ENCODE assay signal across 7 cellular contexts in genomic region chr11:35077709-35078695, GRCh38.
A peak's percentile ranks its signal among the peaks of the same experiment; 100 is the strongest.
DNase-seq lines count a peak whose midpoint lies in the region; ATAC-seq, FAIRE-seq and TF ChIP-seq lines count a peak whose summit lies in the region.

No MANE protein-coding gene starts in this region.

- no peaks in the 10 kb centered on the region for H3K79me2 ChIP-seq in astrocyte (ENCODE audit: insufficient read depth, low read length)

- ATAC-seq in GM18870 (IDR thresholded peaks at IDR 0.05; ENCODE audit: unreplicated experiment) (peak; percentile 54), HG02943 (IDR thresholded peaks at IDR 0.05; ENCODE audit: low read depth, unreplicated experiment) (peak; percentile 52), Panc1 (peak; percentile 69)

- no peaks in the 10 kb centered on the region for H3K36me3 ChIP-seq in Panc1 (ENCODE audit: control insufficient read depth, insufficient read depth, low read length)
- H3K36me3 ChIP-seq in astrocyte (ENCODE audit: insufficient read depth, low read length): no peaks in the 10 kb centered on the region

- no peak for TF ChIP-seq CTCF in Panc1 (IDR thresholded peaks at IDR 0.05)
- TF ChIP-seq CTCF in astrocyte (IDR thresholded peaks at IDR 0.05; ENCODE audit: insufficient read depth, low read depth, low read length): no peak
- TF ChIP-seq CTCF in GM20000 (IDR thresholded peaks at IDR 0.05; ENCODE audit: extremely low read depth, missing control alignments): no peak

- peaks cover 5% of the 10 kb centered on the region for H3K9me3 Mint-ChIP-seq in astrocyte (ENCODE audit: unreplicated experiment)

- H3K9me3 ChIP-seq in Panc1 (ENCODE audit: control insufficient read depth, insufficient read depth, low read depth, low read length): peaks cover 2% of the 10 kb centered on the region; the same call in 1 of the 2 replicates
- no peaks in the 10 kb centered on the region for H3K9me3 ChIP-seq in astrocyte (ENCODE audit: insufficient read depth, low read depth, low read length)

- H4K20me1 ChIP-seq in astrocyte (ENCODE audit: insufficient read depth, low read length): no peaks in the 10 kb centered on the region

- peak overlapping the region; percentile 56 for H3K4me2 ChIP-seq in astrocyte (ENCODE audit: low read length)

- H3K4me1 ChIP-seq in Panc1 (ENCODE audit: control insufficient read depth, insufficient read depth, low read length) (peaks cover 56% of the 10 kb centered on the region), astrocyte (ENCODE audit: insufficient read depth, low read length) (peaks cover 28% of the 10 kb centered on the region)

- intact Hi-C loops in Panc1 (cut with micrococcal nuclease; ENCODE audit: unreplicated experiment): no loop called here

- BruUV-seq in Panc1 (replicated peaks; lab: Mats Ljungman, UMichigan): no TSS peak

- H3K36me3 Mint-ChIP-seq in astrocyte (ENCODE audit: low read depth, unreplicated experiment): no peaks in the 10 kb centered on the region

- H3K27ac Mint-ChIP-seq in astrocyte (ENCODE audit: unreplicated experiment): peak overlapping the region; percentile 3

- peaks cover 16% of the 10 kb centered on the region for H3K4me1 Mint-ChIP-seq in astrocyte (ENCODE audit: low read depth, unreplicated experiment)

- H3K4me3 ChIP-seq in Panc1 (ENCODE audit: low read depth in 2 of 2, low read length in 2 of 2) (peak overlapping the region in 1 of 2 experiments; percentile 2; a peak in 1 of 4 replicates), astrocyte (ENCODE audit: insufficient read depth, low read depth, low read length) (no peak overlapping the region)

- H3K9ac ChIP-seq in astrocyte (ENCODE audit: low read length): peak overlapping the region; percentile 21

- DNase-seq in Panc1 (ENCODE audit: low read depth, low spot score): peak; percentile 71
- DNase-seq in astrocyte (ENCODE audit: low read depth): peak; percentile 77
- peak; percentile 17 to 23 for DNase-seq in stimulated activated CD8-positive, alpha-beta memory T cell treated with anti-CD3 and anti-CD28 coated beads, Interleukin-4, amount 100 ng/mL, for 4 hours (ENCODE audit: low read depth in 2 of 2, low spot score in 1 of 2)
- no peak for DNase-seq in GM20000 (ENCODE audit: low spot score)
- DNase-seq in GM19238 (ENCODE audit: insufficient read length, low spot score): no peak

- H3K27ac ChIP-seq in Panc1 (ENCODE audit: low read length) (peak overlapping the region; percentile 97), astrocyte (ENCODE audit: low read depth, low read length) (peak overlapping the region; percentile 61)

- POLR2A ChIA-PET in Panc1 (lab: Charles Lee): no interaction called here

- in situ Hi-C loops in Panc1 (cut with HindIII; ENCODE audit: low pct_unique_long_range_greater_than_20kb, low sequenced_read_pairs): no loop called here

- H3K27me3 Mint-ChIP-seq in astrocyte (ENCODE audit: low read depth, unreplicated experiment): no peaks in the 10 kb centered on the region

- H3K27me3 ChIP-seq in Panc1 (ENCODE audit: control insufficient read depth, insufficient read depth, low read length) (no peaks in the 10 kb centered on the region), astrocyte (ENCODE audit: insufficient read depth, low read length) (no peaks in the 10 kb centered on the region)

- no peak overlapping the region for H3K4me3 Mint-ChIP-seq in astrocyte (ENCODE audit: unreplicated experiment)

- peak overlapping the region; percentile 7 for H2AFZ ChIP-seq in astrocyte (ENCODE audit: low read depth, low read length)

- peak; percentile 56 for FAIRE-seq in astrocyte (lab: Jason Lieb, UNC)

- CTCF ChIA-PET in Panc1 (lab: Charles Lee): no interaction called here

Comparison
In these comparisons a context has a peak if more than half of its experiments do, and no peak if none do; other contexts are left out.
1. DNase-seq: peak in Panc1 (single experiment), astrocyte (single experiment) and stimulated activated CD8-positive, alpha-beta memory T cell treated with anti-CD3 and anti-CD28 coated beads, Interleukin-4, amount 100 ng/mL, for 4 hours (2 of 2); none in GM20000 (single experiment) and GM19238 (single experiment).
2. Peak in every context shown above with its lines, with median percentiles within 50 percentile points of each other: ATAC-seq.